ENCODE assay signal across 10 cellular contexts in genomic region chr3:13493867-13494441, GRCh38. TPM values are rescaled to one million over a fixed set of nuclear protein-coding genes. Genes with fewer than 3 reads are reported as not detected.
"Had no signal": no experiment of that assay in that cellular context is flagged by ENCODE, and none has a peak within 500 bp of the region (broad histone marks: within the 10 kb centered on the region; RNA-seq: fewer than 3 reads in every experiment).

No MANE protein-coding gene starts in this region.

- H3K36me3 ChIP-seq: breast epithelium had no signal

- H3K27me3 ChIP-seq: breast epithelium, stomach, tibial artery had no signal

- H3K27ac ChIP-seq: breast epithelium, lower lobe of right lung, stomach, tibial artery had no signal

- H3K9me3 ChIP-seq: breast epithelium, lower lobe of right lung, stomach, tibial artery had no signal

- H3K4me3 ChIP-seq: breast epithelium, lower lobe of right lung, stomach, tibial artery had no signal

- FAIRE-seq: endothelial cell of umbilical vein, TTC549 had no signal

- DNase-seq: activated effector memory CD4-positive, alpha-beta T cell treated with Interleukin-2 at 50 U/mL for 16 hours; foreskin melanocyte; kidney glomerular epithelial cell; naive thymus-derived CD4-positive, alpha-beta T cell; stomach had no signal

RNA-seq across cellular contexts. Expression of gene FBLN2, which starts 55.0 kb away (rescaled TPM):
- polyA plus RNA-seq: naive thymus-derived CD4-positive, alpha-beta T cell had no signal
